In genomic region chr13:46605824-46606554, GRCh38 we compare ENCODE assay signal across 10 cellular contexts. TPM values are rescaled to one million over a fixed set of nuclear protein-coding genes. Genes with fewer than 3 reads are reported as not detected.
DNase-seq lines count a peak whose midpoint lies in the region; ATAC-seq and TF ChIP-seq lines count a peak whose summit lies in the region.
"Had no signal": no experiment of that assay in that cellular context is flagged by ENCODE, and none has a peak within 500 bp of the region (broad histone marks: within the 10 kb centered on the region; RNA-seq: fewer than 3 reads in every experiment).

No MANE protein-coding gene starts in this region.

- TF ChIP-seq POLR2A in spleen (IDR thresholded peaks at IDR 0.05), result no peak

- H3K4me3 ChIP-seq in spleen, result no peak overlapping the region
- no peak overlapping the region for H3K4me3 ChIP-seq in MG63
- H3K4me3 ChIP-seq: SK-N-MC had no signal

- H3K9me3 ChIP-seq in spleen, result no peaks in the 10 kb centered on the region
- no peaks in the 10 kb centered on the region for H3K9me3 ChIP-seq in MG63

- ATAC-seq in GM18867 (IDR thresholded peaks at IDR 0.05; ENCODE audit: unreplicated experiment), result peak; percentile 44
- ATAC-seq in HG02852 (IDR thresholded peaks at IDR 0.05; ENCODE audit: unreplicated experiment), result peak; percentile 58
- ATAC-seq in HG02678 (IDR thresholded peaks at IDR 0.05; ENCODE audit: unreplicated experiment), result no peak
- no peak for ATAC-seq in left colon

- intact Hi-C loops in spleen (cut with DNase I; ENCODE audit: low total_unique reads), result no loop called here
- intact Hi-C loops in left colon (cut with DNase I, micrococcal nuclease), result no loop called here

- H3K27ac ChIP-seq in VCaP (peak overlapping the region; percentile 88), spleen (peak overlapping the region in 7 of 8 donors; percentile 46 to 77 (median 58))
- H3K27ac ChIP-seq: SK-N-MC had no signal

- H3K27me3 ChIP-seq in spleen (replicated peaks in 1 of 7) (no peaks in the 10 kb centered on the region), MG63 (no peaks in the 10 kb centered on the region)

- no peak for TF ChIP-seq CTCF in VCaP (conservative IDR thresholded peaks at IDR 0.05)
- no peak for TF ChIP-seq CTCF in spleen (IDR thresholded peaks at IDR 0.05 in 8 of 11, conservative IDR thresholded peaks at IDR 0.05 in 3 of 11)

- DNase-seq in spleen (no peak), HuH-7 (ENCODE audit: low spot score) (no peak), MG63 (no peak), left colon (no peak)
- DNase-seq: HCEC 1CT had no signal

- peaks cover 33 to 100% (median 90%) of the 10 kb centered on the region in 6 donors for H3K4me1 ChIP-seq in spleen

- H3K36me3 ChIP-seq in spleen, result no peaks in the 10 kb centered on the region
- no peaks in the 10 kb centered on the region for H3K36me3 ChIP-seq in MG63

- WGBS in spleen, 5 donors, result 33 to 48% (median 39%) methylated on average over 3 of the region's 3 CpGs

RNA-seq across cellular contexts. Expression of gene LRCH1, which starts 53.0 kb away (rescaled TPM):
- total RNA-seq in spleen (10 to 100 TPM; 31.0 to 41.6 (median 38.6) TPM), left colon (10 to 100 TPM; 13.9 to 17.9 TPM)
- 10 to 100 TPM in 1 of 3 donors, 1 to 10 TPM in 2; 7.4 to 10.0 (median 7.4) TPM for polyA plus RNA-seq in spleen
- 3.6 and 4.6 TPM in 2 replicates for total RNA-seq in MG63 (2014; rRNA removed; shearing (Covaris generic); ENCODE audit: low replicate concordance)

Comparison
In these comparisons a context has a peak if more than half of its experiments do, and no peak if none do; other contexts are left out.
1. ATAC-seq: peak in GM18867 (single experiment) and HG02852 (single experiment); none in HG02678 (single experiment) and left colon (single experiment).